Comparison of ENCODE assay signal across 27 cellular contexts in the genomic region with DNA sequence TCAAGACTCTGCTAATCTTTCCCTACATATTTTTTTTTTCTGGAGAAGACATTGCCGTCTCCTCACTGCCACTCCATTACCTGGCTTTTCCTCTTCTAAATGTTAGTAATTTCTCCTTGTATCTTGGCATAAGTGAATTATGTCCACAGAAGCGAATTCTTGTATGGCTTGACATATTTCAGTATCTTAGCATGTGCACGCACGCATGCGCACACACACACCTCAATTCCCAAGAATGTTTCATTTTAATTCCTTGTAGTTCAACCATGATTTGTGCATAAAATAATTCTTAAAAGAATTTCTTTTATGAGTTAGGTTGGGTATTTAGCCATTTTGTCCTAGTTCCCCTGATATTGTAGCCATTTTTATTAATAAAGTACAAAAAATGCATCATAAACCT.
"Had no signal": no experiment of that assay in that cellular context is flagged by ENCODE, and none has a peak within 500 bp of the region (broad histone marks: within the 10 kb centered on the region; RNA-seq: fewer than 3 reads in every experiment).

No MANE protein-coding gene starts in this region.

- ATAC-seq: stimulated activated effector memory CD8-positive, alpha-beta T cell treated with anti-CD3 and anti-CD28 coated beads, Interleukin-12 subunit alpha, Interleukin-12 subunit beta, amount 100 ng/mL, for 72 hours; stimulated activated memory B cell treated with anti-CD40 and anti-IgM and Interleukin-4, amounts not matched to agents 10 μg/mL and 1 μg/mL and 100 μg/mL, for 72 hours; stimulated activated naive B cell treated with anti-CD40 and anti-IgM and Interleukin-4, amounts not matched to agents 10 μg/mL and 1 μg/mL and 100 μg/mL, for 72 hours; stimulated activated naive CD8-positive, alpha-beta T cell treated with anti-CD3 and anti-CD28 coated beads, Interleukin-15, amount 100 ng/mL, for 72 hours; stimulated activated naive CD8-positive, alpha-beta T cell treated with anti-CD3 and anti-CD28 coated beads, Interleukin-15, Interleukin-2, amounts not matched to agents 100 U/mL and 50 U/mL, for 24 hours; upper lobe of right lung had no signal

- H3K4me3 ChIP-seq: stomach, suprapubic skin, testis, thoracic aorta, thyroid gland, tibial artery, tibial nerve, transverse colon, upper lobe of left lung, upper lobe of right lung, uterus, vagina had no signal

- FAIRE-seq: urothelium cell line had no signal

- H3K27me3 ChIP-seq: stomach, suprapubic skin, testis, thyroid gland, tibial artery, tibial nerve, transverse colon, upper lobe of left lung, upper lobe of right lung, uterus, vagina had no signal

- H3K36me3 ChIP-seq: stomach, suprapubic skin, thoracic aorta, thyroid gland, tibial artery, tibial nerve, transverse colon, upper lobe of left lung, upper lobe of right lung, uterus, vagina had no signal

- H3K9me3 ChIP-seq: suprapubic skin, testis, thoracic aorta, thyroid gland, tibial artery, transverse colon, upper lobe of left lung, upper lobe of right lung, uterus, vagina had no signal

- DNase-seq: stimulated activated CD4-positive, alpha-beta T cell treated with anti-CD3 and anti-CD28 coated beads, Interleukin-2, amount 100 ng/mL, for 48 hours; stimulated activated CD4-positive, alpha-beta T cell treated with anti-CD3 and anti-CD28 coated beads, Interleukin-4, amount 100 ng/mL, for 1 hour; stimulated activated CD4-positive, alpha-beta T cell treated with anti-CD3 and anti-CD28 coated beads, Interleukin-4, amount 100 ng/mL, for 24 hours; stimulated activated CD4-positive, alpha-beta T cell treated with anti-CD3 and anti-CD28 coated beads, Interleukin-4, amount 100 ng/mL, for 4 hours; stimulated activated CD8-positive, alpha-beta memory T cell treated with anti-CD3 and anti-CD28 coated beads, Interleukin-4, amount 100 ng/mL, for 48 hours; stimulated activated naive B cell treated with anti-CD40 and anti-IgM and Interleukin-4, amounts not matched to agents 10 μg/mL and 1 μg/mL and 100 μg/mL, for 72 hours; stimulated activated naive CD4-positive, alpha-beta T cell; stimulated activated naive CD4-positive, alpha-beta T cell treated with Interleukin-2 at 50 U/mL for 16 hours; stimulated activated naive CD8-positive, alpha-beta T cell treated with anti-CD3 and anti-CD28 coated beads, Interleukin-15, amount 100 ng/mL, for 72 hours; stimulated activated naive CD8-positive, alpha-beta T cell treated with anti-CD3 and anti-CD28 coated beads, Interleukin-15, Interleukin-2, amounts not matched to agents 100 U/mL and 50 U/mL, for 24 hours; stomach; substantia nigra; testis; thyroid gland; tibial artery; transverse colon; trophoblast cell; upper lobe of left lung; upper lobe of right lung; uterus had no signal

- H3K27ac ChIP-seq: stomach, suprapubic skin, testis, thoracic aorta, thyroid gland, tibial artery, tibial nerve, transverse colon, upper lobe of left lung, upper lobe of right lung, uterus, vagina had no signal

- H3K4me1 ChIP-seq: stomach, suprapubic skin, testis, thyroid gland, tibial artery, tibial nerve, transverse colon, upper lobe of left lung, upper lobe of right lung, uterus, vagina had no signal
